Comparison of ENCODE assay signal across 8 cellular contexts in the genomic region with DNA sequence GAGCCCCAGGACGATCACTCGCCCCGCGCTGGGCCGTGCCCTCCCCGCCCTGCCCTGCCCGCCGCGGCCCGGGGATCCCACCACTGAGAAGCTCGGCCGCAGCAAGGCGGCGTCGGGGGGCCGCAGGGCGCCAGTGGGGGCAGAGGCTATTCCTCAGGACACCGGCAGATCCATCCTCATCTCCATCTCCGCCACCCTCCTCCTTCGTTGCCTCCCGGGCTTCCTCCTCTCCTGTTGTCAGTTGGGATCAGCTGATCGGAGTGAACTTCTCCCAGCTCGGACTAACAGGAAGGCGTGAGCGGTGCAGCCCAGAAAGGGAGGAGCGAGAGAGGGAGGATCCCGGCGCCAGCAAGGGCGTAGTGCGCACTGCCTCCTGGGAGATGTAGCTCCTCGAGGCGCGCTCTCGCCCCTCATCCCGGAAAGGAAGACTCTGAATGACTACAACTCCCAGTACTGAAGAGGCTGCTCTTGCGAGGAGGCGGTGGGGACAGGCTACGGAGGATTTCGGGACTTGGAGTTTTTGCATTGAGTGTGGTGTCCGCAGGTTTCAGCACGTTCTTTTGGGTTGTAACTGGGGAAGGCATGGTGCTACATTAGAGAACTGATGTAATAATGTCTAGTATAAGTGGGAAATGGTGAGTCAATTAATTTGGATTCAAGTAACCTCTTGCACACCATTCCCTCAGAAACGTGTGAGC. TPM values are rescaled to one million over a fixed set of nuclear protein-coding genes. Genes with fewer than 3 reads are reported as not detected.
A peak's percentile ranks its signal among the peaks of the same experiment; 100 is the strongest.
DNase-seq lines count a peak whose midpoint lies in the region; ATAC-seq and TF ChIP-seq lines count a peak whose summit lies in the region.

A gene with protein sequence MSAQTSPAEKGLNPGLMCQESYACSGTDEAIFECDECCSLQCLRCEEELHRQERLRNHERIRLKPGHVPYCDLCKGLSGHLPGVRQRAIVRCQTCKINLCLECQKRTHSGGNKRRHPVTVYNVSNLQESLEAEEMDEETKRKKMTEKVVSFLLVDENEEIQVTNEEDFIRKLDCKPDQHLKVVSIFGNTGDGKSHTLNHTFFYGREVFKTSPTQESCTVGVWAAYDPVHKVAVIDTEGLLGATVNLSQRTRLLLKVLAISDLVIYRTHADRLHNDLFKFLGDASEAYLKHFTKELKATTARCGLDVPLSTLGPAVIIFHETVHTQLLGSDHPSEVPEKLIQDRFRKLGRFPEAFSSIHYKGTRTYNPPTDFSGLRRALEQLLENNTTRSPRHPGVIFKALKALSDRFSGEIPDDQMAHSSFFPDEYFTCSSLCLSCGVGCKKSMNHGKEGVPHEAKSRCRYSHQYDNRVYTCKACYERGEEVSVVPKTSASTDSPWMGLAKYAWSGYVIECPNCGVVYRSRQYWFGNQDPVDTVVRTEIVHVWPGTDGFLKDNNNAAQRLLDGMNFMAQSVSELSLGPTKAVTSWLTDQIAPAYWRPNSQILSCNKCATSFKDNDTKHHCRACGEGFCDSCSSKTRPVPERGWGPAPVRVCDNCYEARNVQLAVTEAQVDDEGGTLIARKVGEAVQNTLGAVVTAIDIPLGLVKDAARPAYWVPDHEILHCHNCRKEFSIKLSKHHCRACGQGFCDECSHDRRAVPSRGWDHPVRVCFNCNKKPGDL (minus strand): TSS at position 262 of the 698 bp plus-strand sequence. CDS start 2,598 bp downstream, outside the sequence.

- intact Hi-C loops in Right ventricle myocardium inferior (cut with DNase I): loop anchor here (2.0 kb wide), 1 partner anchor 32 kb away; the partner anchor contains the start of gene RBM25
- intact Hi-C loops in ovary (cut with DNase I): no loop called here
- intact Hi-C loops in thyroid gland (cut with DNase I): no loop called here

- peaks cover 11% of the 10 kb centered on the region; the same call in 1 of the 2 replicates for H3K79me2 ChIP-seq in SU-DHL-6 (ENCODE audit: insufficient read depth, low read length)

- peak; percentile 98 for ATAC-seq in HG02678 (IDR thresholded peaks at IDR 0.05; ENCODE audit: unreplicated experiment)
- ATAC-seq in Right ventricle myocardium inferior: peak; percentile 100

- peak within 1 kb of the TSS; percentile 64 for H3K9ac ChIP-seq in SU-DHL-6 (ENCODE audit: low read length)

- H3K9me2 ChIP-seq in SU-DHL-6 (replicated peaks; ENCODE audit: insufficient read depth, low read length): no peaks in the 10 kb centered on the region

- no peak for TF ChIP-seq CTCF in GM10266 (IDR thresholded peaks at IDR 0.05; ENCODE audit: control insufficient read depth, insufficient read depth, low read depth, missing control alignments)
- TF ChIP-seq CTCF in SU-DHL-6 (IDR thresholded peaks at IDR 0.05; ENCODE audit: insufficient read depth, low read length, poor library complexity, severe bottlenecking): no peak
- no peak for TF ChIP-seq CTCF in ovary (IDR thresholded peaks at IDR 0.05)
- TF ChIP-seq CTCF in thyroid gland (IDR thresholded peaks at IDR 0.05): no peak

- H3K27ac ChIP-seq in SU-DHL-6 (ENCODE audit: low read depth, low read length) (0 out of 2 replicates have a peak within 1 kb of the TSS, but pooled peaks have one; percentile 1), ovary (peak within 1 kb of the TSS; percentile 9 to 53), thyroid gland (peak within 1 kb of the TSS; percentile 83 to 93 (median 87))

- 0% methylated on average over 32 to 42 of the region's 42 CpGs for WGBS in ovary, 3 donors
- WGBS in thyroid gland, 2 donors: 1% methylated on average over 16 to 22 of the region's 42 CpGs

- TF ChIP-seq POLR2A in ovary (IDR thresholded peaks at IDR 0.05) (peak; percentile 39), thyroid gland (IDR thresholded peaks at IDR 0.05) (peak; percentile 48 to 93)

- peak within 1 kb of the TSS; percentile 98 for H3K4me2 ChIP-seq in SU-DHL-6 (ENCODE audit: low read depth, low read length, poor library complexity, severe bottlenecking)

- H3K36me3 ChIP-seq in SU-DHL-6 (ENCODE audit: low read length): peaks cover 10% of the 10 kb centered on the region
- H3K36me3 ChIP-seq in ovary: no peaks in the 10 kb centered on the region
- peaks cover 7 to 8% of the 10 kb centered on the region in 2 donors for H3K36me3 ChIP-seq in thyroid gland

- H3K4me1 ChIP-seq in ovary (ENCODE audit: insufficient read depth): peaks cover 2% of the 10 kb centered on the region
- peaks cover 7 to 22% of the 10 kb centered on the region in 2 donors for H3K4me1 ChIP-seq in thyroid gland

- H2AFZ ChIP-seq in SU-DHL-6 (ENCODE audit: low read depth, low read length, severe bottlenecking): peak within 1 kb of the TSS; percentile 94

- no peak for TF ChIP-seq EP300 in ovary (IDR thresholded peaks at IDR 0.05)

- H3F3A ChIP-seq in SU-DHL-6 (ENCODE audit: insufficient read depth): 0 out of 2 replicates have a peak, but pooled peaks cover 4% of the 10 kb centered on the region

- H3K4me3 ChIP-seq in SU-DHL-6 (ENCODE audit: insufficient read depth, low read length, poor library complexity, severe bottlenecking) (peak within 1 kb of the TSS; percentile 92), ovary (peak within 1 kb of the TSS; percentile 66), thyroid gland (replicated peaks in 1 of 3) (peak within 1 kb of the TSS; percentile 73 to 87 (median 86))

- no peaks in the 10 kb centered on the region for H4K20me1 ChIP-seq in SU-DHL-6 (ENCODE audit: low read depth, low read length)

- H3K27me3 ChIP-seq in SU-DHL-6 (ENCODE audit: low read length) (no peaks in the 10 kb centered on the region), ovary (no peaks in the 10 kb centered on the region), thyroid gland (no peaks in the 10 kb centered on the region)

- DNase-seq in GM10266 (ENCODE audit: extremely low spot score): peak; percentile 96
- DNase-seq in NCI-H128 (lab: John Stamatoyannopoulos, UW; ENCODE audit: unreplicated experiment): peak; percentile 96
- DNase-seq in activated naive CD8-positive, alpha-beta T cell treated with anti-CD3 and anti-CD28 coated beads, Interleukin-2, amount 50 U/mL, for 16 hours (ENCODE audit: low read depth, low spot score): peak; percentile 70
- peak; percentile 97 for DNase-seq in Right ventricle myocardium inferior (ENCODE audit: missing footprints)
- DNase-seq in ovary: peak; percentile 92 to 96 (median 95)
- peak; percentile 98 to 99 for DNase-seq in thyroid gland

- H3K9me3 ChIP-seq in SU-DHL-6 (ENCODE audit: insufficient read depth, low read length) (no peaks in the 10 kb centered on the region), ovary (no peaks in the 10 kb centered on the region), thyroid gland (no peaks in the 10 kb centered on the region)

RNA-seq across cellular contexts. Expression of the gene that starts here (rescaled TPM):
- 14.1 TPM for total RNA-seq in Right ventricle myocardium inferior
- total RNA-seq in ovary: 10 to 100 TPM in 6 of 7 donors, 1 to 10 TPM in 1; 8.6 to 15.9 (median 12.3) TPM
- polyA plus RNA-seq in ovary: 10 to 100 TPM in 1 of 2 donors, 1 to 10 TPM in 1; 8.8 to 17.6 TPM
- 10 to 100 TPM; 21.9 to 29.2 (median 27.1) TPM for total RNA-seq in thyroid gland

Comparison
In these comparisons a context has a peak if more than half of its experiments do, and no peak if none do; other contexts are left out.
1. Peak in every context shown above with its lines: DNase-seq, ATAC-seq, H3K4me3 ChIP-seq and H3K27ac ChIP-seq.
2. H3K27ac ChIP-seq: peak in every context shown above with its lines; median percentile 87 in thyroid gland; 31 in ovary; 1 in SU-DHL-6.